In the genomic region with DNA sequence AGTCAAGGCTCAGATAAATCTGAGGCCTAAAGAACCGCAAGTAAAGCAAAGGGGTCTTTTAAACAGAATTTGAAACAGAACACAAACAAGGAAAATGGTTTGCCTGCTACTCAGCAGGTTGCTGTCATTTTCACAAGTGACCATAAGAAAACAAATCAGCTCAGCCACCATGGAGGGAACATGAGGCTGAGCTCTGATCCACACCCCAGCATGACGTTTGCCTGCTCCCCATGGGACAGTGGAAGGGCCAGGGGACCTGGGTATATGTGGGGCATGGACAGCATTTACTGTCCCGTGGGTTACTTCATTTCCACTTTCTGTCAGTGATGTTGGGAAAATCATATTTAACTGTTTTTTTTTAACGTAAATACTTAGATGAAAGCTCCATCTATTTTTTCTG, we compare ENCODE assay signal across 23 cellular contexts.
"Had no signal": no experiment of that assay in that cellular context is flagged by ENCODE, and none has a peak within 500 bp of the region (broad histone marks: within the 10 kb centered on the region; RNA-seq: fewer than 3 reads in every experiment).

No MANE protein-coding gene starts in this region.

- H3K4me2 ChIP-seq: KMS-11 had no signal

- H3K4me1 ChIP-seq: SJCRH30 had no signal

- H3K9ac ChIP-seq: KMS-11 had no signal

- DNase-seq: IMR-90; Kasumi-1; MM.1S; NCI-H1092 treated with DMSO at 0.1 percent for 48 hours; NCI-H1436; NCI-H1694 treated with DMSO at 0.1 percent for 48 hours; NCI-H1930; NCI-H2081; NCI-H2107; NCI-H2227 treated with DMSO at 0.1 percent for 48 hours; NCI-H510A; NCI-H524 treated with DMSO at 0.1 percent for 48 hours; NCI-H69; NK-92 treated with Interleukin-12 subunit alpha and Interleukin-12 subunit beta, amount 100 ng/mL, for 24 hours; PC-3; SHP77 treated with DMSO at 0.1 percent for 48 hours; SJCRH30; T-helper 1 cell had no signal

- FAIRE-seq: HepG2 had no signal

- ATAC-seq: HepG2, Panc1, PC-3, Right ventricle myocardium inferior, SK-N-SH treated with all-trans-retinoic acid at 6 μM for 48 hours had no signal

- H3K4me3 ChIP-seq: SJCRH30 had no signal

- H3K36me3 ChIP-seq: SJCRH30 had no signal

- H3K9me3 ChIP-seq: SJCRH30 had no signal

- H3K27ac ChIP-seq: KMS-11, SJCRH30 had no signal

- H3K27me3 ChIP-seq: SJCRH30 had no signal
